In genomic region chr7:100003711-100004661, GRCh38 we compare ENCODE assay signal across 1 cellular context.
A peak's percentile ranks its signal among the peaks of the same experiment; 100 is the strongest.
TF ChIP-seq lines count a peak whose summit lies in the region.

No MANE protein-coding gene starts in this region.

TF ChIP-seq in liver, 16 proteins besides CTCF, POLR2A, EP300 and RAD21 (continued from another document):
- peak; percentile 89 for TF ChIP-seq REST (IDR thresholded peaks at IDR 0.05)
- peak; percentile 98 to 99 for TF ChIP-seq HNF4A (conservative IDR thresholded peaks at IDR 0.05)
- TF ChIP-seq TAF1 (conservative IDR thresholded peaks at IDR 0.05) = peak; percentile 30
- TF ChIP-seq FOXA2 (IDR thresholded peaks at IDR 0.05) = peak; percentile 100
- TF ChIP-seq FOXA1 (IDR thresholded peaks at IDR 0.05) = peak; percentile 100
- TF ChIP-seq HNF4G (IDR thresholded peaks at IDR 0.05) = peak; percentile 98
- TF ChIP-seq RXRA (IDR thresholded peaks at IDR 0.05) = peak; percentile 98 to 99
- peak; percentile 91 for TF ChIP-seq YY1 (IDR thresholded peaks at IDR 0.05)
- TF ChIP-seq NR2F2 (IDR thresholded peaks at IDR 0.05) = peak; percentile 97
- TF ChIP-seq ZBTB33 (IDR thresholded peaks at IDR 0.05) = peak; percentile 95
- peak; percentile 100 for TF ChIP-seq SP1 (IDR thresholded peaks at IDR 0.05)
- TF ChIP-seq ATF3 (IDR thresholded peaks at IDR 0.05) = peak; percentile 74
